30 cellular contexts compared by ENCODE assay signal in the genomic region with DNA sequence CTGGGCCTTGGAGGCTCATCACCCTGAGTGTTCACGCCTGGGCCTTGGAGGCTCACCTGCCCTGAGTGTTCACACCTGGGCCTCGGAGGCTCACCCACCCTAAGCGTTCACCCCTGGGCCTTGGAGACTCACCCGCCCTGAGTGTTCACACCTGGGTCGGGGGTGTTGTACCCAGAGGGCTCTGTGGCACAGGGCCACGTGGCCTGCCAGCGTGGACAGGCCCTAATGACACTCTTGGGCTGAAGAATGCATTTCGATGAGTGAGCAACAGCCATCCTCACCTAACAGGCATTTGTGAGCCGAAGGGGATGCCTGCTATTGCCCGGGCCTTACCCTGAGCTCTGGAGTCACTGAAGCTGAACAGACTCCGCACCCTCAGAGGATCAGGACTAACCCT. TPM values are rescaled to one million over a fixed set of nuclear protein-coding genes. Genes with fewer than 3 reads are reported as not detected.
DNase-seq lines count a peak whose midpoint lies in the region; ATAC-seq, FAIRE-seq and TF ChIP-seq lines count a peak whose summit lies in the region.
"Had no signal": no experiment of that assay in that cellular context is flagged by ENCODE, and none has a peak within 500 bp of the region (broad histone marks: within the 10 kb centered on the region; RNA-seq: fewer than 3 reads in every experiment).

No MANE protein-coding gene starts in this region.

- BruUV-seq in HepG2 (replicated peaks; lab: Mats Ljungman, UMichigan) = no TSS peak

- H3K79me2 ChIP-seq in HepG2 (ENCODE audit: insufficient read depth, low read length) = peaks cover 6% of the 10 kb centered on the region
- H3K79me2 ChIP-seq: hepatocyte had no signal

- H4K20me1 ChIP-seq in HepG2 (ENCODE audit: insufficient read depth, low read length) = no peaks in the 10 kb centered on the region

- no peak for FAIRE-seq in HepG2 (lab: Jason Lieb, UNC)
- FAIRE-seq: RCC 7860 had no signal

- POLR2A ChIA-PET in HepG2 (lab: Yijun Ruan, JAX) = interaction anchor here (0.7 to 2.7 kb wide), 22 partner anchors 8 to 585 kb away, joined by 3 to 65 read pairs (median 4); a partner anchor contains a TSS

- no peak overlapping the region for H2AFZ ChIP-seq in HepG2 (ENCODE audit: low read length)
- H2AFZ ChIP-seq: GM23338, hepatocyte had no signal

- H3K4me1 ChIP-seq in HepG2 (ENCODE audit: insufficient read depth, low read length) = peaks cover 50% of the 10 kb centered on the region
- H3K4me1 ChIP-seq: gastrocnemius medialis, prostate gland, SJCRH30, uterus had no signal

- H3K4me2 ChIP-seq in HepG2 (ENCODE audit: low read depth, low read length) = peak overlapping the region; percentile 68
- H3K4me2 ChIP-seq: GM23338, hepatocyte had no signal

- peak overlapping the region; percentile 86 for H3K27ac ChIP-seq in HepG2 (ENCODE audit: extremely low read length, insufficient read depth, low read length)
- H3K27ac ChIP-seq: gastrocnemius medialis, hepatocyte, SJCRH30, uterus had no signal

- H3K4me3 ChIP-seq in HepG2 (replicated peaks in 1 of 3; ENCODE audit: insufficient read depth in 1 of 3, low read depth in 2 of 3, low read length in 3 of 3) = peak overlapping the region in 1 of 3 experiments; percentile 42; a peak in 3 of 6 replicates
- H3K4me3 ChIP-seq: gastrocnemius medialis, GM23338, hepatocyte, prostate gland, SJCRH30, uterus had no signal

- CTCF ChIA-PET in HepG2 (lab: Yijun Ruan, JAX; ENCODE audit: low intra/inter-chr PET ratio, low total read pairs) = no interaction called here

- no peaks in the 10 kb centered on the region for H3K27me3 ChIP-seq in HepG2 (ENCODE audit: control insufficient read depth in 1 of 2, insufficient read depth in 2 of 2, low read length in 2 of 2)
- H3K27me3 ChIP-seq: gastrocnemius medialis, hepatocyte, SJCRH30, uterus had no signal

- peak overlapping the region; percentile 69 for H3K9ac ChIP-seq in HepG2 (ENCODE audit: insufficient read depth, low read depth, low read length)

- peak; percentile 7 for DNase-seq in activated CD8-positive, alpha-beta memory T cell treated with anti-CD3 and anti-CD28 coated beads, Interleukin-2, amount 50 U/mL, for 4 hours
- no peak for DNase-seq in activated CD8-positive, alpha-beta memory T cell treated with anti-CD3 and anti-CD28 coated beads for 24 hours
- DNase-seq in chondrocyte (ENCODE audit: low spot score) (peak; percentile 54), HepG2 (ENCODE audit: low spot score) (no peak), sciatic nerve (ENCODE audit: low spot score) (peak; percentile 39), Ammon's horn (ENCODE audit: low spot score) (no peak), dedifferentiated amniotic fluid mesenchymal stem cell (ENCODE audit: extremely low spot score) (no peak)
- DNase-seq: activated CD4-positive, alpha-beta T cell treated with anti-CD3 and anti-CD28 coated beads for 48 hours; activated T-cell treated with anti-CD3 and anti-CD28 coated beads, Interleukin-2, amount 50 U/mL, for 1 hour; Calu3; CD4-positive, CD25-positive, alpha-beta regulatory T cell; DND-41; gastrocnemius medialis; GF-D8; mesendoderm; NCI-H1694; NCI-H446; NCI-H748 treated with DMSO at 0.1 percent for 48 hours; SJCRH30; stimulated activated naive CD4-positive, alpha-beta T cell treated with Interleukin-2 at 50 U/mL for 16 hours; SW 1271; T-helper 9 cell had no signal

- WGBS in HepG2 (ENCODE audit: low lambda C conversion rate) = 100% methylated on average over 1 of the region's 11 CpGs

- peaks cover 21% of the 10 kb centered on the region for H3K9me3 Mint-ChIP-seq in chondrocyte (ENCODE audit: low read depth)

- peaks cover 4 to 31% of the 10 kb centered on the region in 2 experiments for H3K36me3 ChIP-seq in HepG2 (replicated peaks in 1 of 2; ENCODE audit: control insufficient read depth in 1 of 2, insufficient read depth in 2 of 2, low read length in 2 of 2)
- H3K36me3 ChIP-seq: prostate gland, uterus had no signal

- TF ChIP-seq POLR2A in HepG2 (IDR thresholded peaks at IDR 0.05; ENCODE audit: insufficient read depth in 1 of 2, low read depth in 2 of 2, low read length in 2 of 2) = no peak

- H3K4me1 Mint-ChIP-seq in chondrocyte (ENCODE audit: low read depth) = no peaks in the 10 kb centered on the region
- H3K4me1 Mint-ChIP-seq: brain, neural crest cell had no signal

- TF ChIP-seq EP300 in HepG2 (IDR thresholded peaks at IDR 0.05; ENCODE audit: low read depth in 2 of 2, low read length in 2 of 2) (no peak), HepG2 (CRISPR knock-in tag; IDR thresholded peaks at IDR 0.05; ENCODE audit: borderline replicate concordance) (no peak)

- intact Hi-C loops in HepG2 (cut with micrococcal nuclease; ENCODE audit: unreplicated experiment) = no loop called here
- intact Hi-C loops in sciatic nerve (cut with DNase I) = no loop called here

- no peak overlapping the region for H3K4me3 Mint-ChIP-seq in chondrocyte (ENCODE audit: unreplicated experiment)
- H3K4me3 Mint-ChIP-seq: brain; CD4-positive, CD25-positive, alpha-beta regulatory T cell; GM23338; neural crest cell had no signal

- H3K36me3 Mint-ChIP-seq in chondrocyte (ENCODE audit: low read depth) = peaks cover 9% of the 10 kb centered on the region

- no peaks in the 10 kb centered on the region for H3K27me3 Mint-ChIP-seq in chondrocyte (ENCODE audit: low read depth)
- H3K27me3 Mint-ChIP-seq: brain; CD4-positive, CD25-positive, alpha-beta regulatory T cell had no signal

- H3K9me3 ChIP-seq in HepG2 (ENCODE audit: low read length) = peaks cover 19% of the 10 kb centered on the region
- H3K9me3 ChIP-seq: prostate gland had no signal

- no peak for TF ChIP-seq CTCF in chondrocyte (IDR thresholded peaks at IDR 0.05)
- TF ChIP-seq CTCF in HepG2 (CRISPR knock-in tag; IDR thresholded peaks at IDR 0.05) = no peak

- H3K27ac Mint-ChIP-seq in chondrocyte (ENCODE audit: unreplicated experiment) = no peak overlapping the region
- H3K27ac Mint-ChIP-seq: brain; CD4-positive, CD25-positive, alpha-beta regulatory T cell; GM23338 had no signal

- in situ Hi-C loops in HepG2 (cut with HindIII; ENCODE audit: extremely low pct_ligation_motif_present, low pct_unique_long_range_greater_than_20kb) = no loop called here

- ATAC-seq in HepG2 (no peak), sciatic nerve (no peak), GM18511 (IDR thresholded peaks at IDR 0.05; ENCODE audit: unreplicated experiment) (no peak)
- ATAC-seq: gastrocnemius medialis, GM23338 had no signal

- TF ChIP-seq RAD21 in HepG2 (CRISPR knock-in tag; IDR thresholded peaks at IDR 0.05) = no peak

TF ChIP-seq in HepG2, 621 proteins besides CTCF, POLR2A, EP300 and RAD21 (continues in another document):
- no peak for TF ChIP-seq CHD4 (IDR thresholded peaks at IDR 0.05; ENCODE audit: borderline replicate concordance, low read length)
- no peak for TF ChIP-seq ZNF790 (CRISPR knock-in tag; IDR thresholded peaks at IDR 0.05; ENCODE audit: borderline replicate concordance)
- no peak for TF ChIP-seq ZNF678 (CRISPR knock-in tag; IDR thresholded peaks at IDR 0.05)
- TF ChIP-seq HIVEP1 (CRISPR knock-in tag; IDR thresholded peaks at IDR 0.05) = 0 out of 2 replicates have a peak, but pooled peaks have one; percentile 8
- TF ChIP-seq BRD4 (CRISPR knock-in tag; IDR thresholded peaks at IDR 0.05) = 0 out of 2 replicates have a peak, but pooled peaks have one; percentile 2
- TF ChIP-seq SP2 (CRISPR knock-in tag; IDR thresholded peaks at IDR 0.05) = 0 out of 2 replicates have a peak, but pooled peaks have one; percentile 20
- no peak for TF ChIP-seq ZNF326 (CRISPR knock-in tag; IDR thresholded peaks at IDR 0.05; ENCODE audit: borderline replicate concordance)
- peak; percentile 2; the same call in 1 of the 2 replicates for TF ChIP-seq SP4 (CRISPR knock-in tag; IDR thresholded peaks at IDR 0.05)
- no peak for TF ChIP-seq MAFG (CRISPR knock-in tag; IDR thresholded peaks at IDR 0.05)
- TF ChIP-seq, protein P1, sequence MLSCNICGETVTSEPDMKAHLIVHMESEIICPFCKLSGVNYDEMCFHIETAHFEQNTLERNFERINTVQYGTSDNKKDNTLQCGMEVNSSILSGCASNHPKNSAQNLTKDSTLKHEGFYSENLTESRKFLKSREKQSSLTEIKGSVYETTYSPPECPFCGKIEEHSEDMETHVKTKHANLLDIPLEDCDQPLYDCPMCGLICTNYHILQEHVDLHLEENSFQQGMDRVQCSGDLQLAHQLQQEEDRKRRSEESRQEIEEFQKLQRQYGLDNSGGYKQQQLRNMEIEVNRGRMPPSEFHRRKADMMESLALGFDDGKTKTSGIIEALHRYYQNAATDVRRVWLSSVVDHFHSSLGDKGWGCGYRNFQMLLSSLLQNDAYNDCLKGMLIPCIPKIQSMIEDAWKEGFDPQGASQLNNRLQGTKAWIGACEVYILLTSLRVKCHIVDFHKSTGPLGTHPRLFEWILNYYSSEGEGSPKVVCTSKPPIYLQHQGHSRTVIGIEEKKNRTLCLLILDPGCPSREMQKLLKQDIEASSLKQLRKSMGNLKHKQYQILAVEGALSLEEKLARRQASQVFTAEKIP (CRISPR knock-in tag; IDR thresholded peaks at IDR 0.05; ENCODE audit: borderline replicate concordance) = no peak

RNA-seq across cellular contexts. Expression of a gene that starts 17.5 kb away (rescaled TPM):
- 6.5 to 12.7 TPM (median 7.8 TPM) in 3 replicates for total RNA-seq in chondrocyte
- 12.6 and 21.8 TPM in 2 replicates for total RNA-seq in HepG2 (2016; rRNA removed; fragmentation: Illumina TruSeq; extraction: Trizol)
- 4.8 and 5.6 TPM in 2 replicates for total RNA-seq in HepG2 (2016; cell fraction: cytosol; rRNA removed; fragmentation: Illumina TruSeq; extraction: Trizol; ENCODE audit: low read depth)
- total RNA-seq in HepG2 (2016; cell fraction: insoluble cytoplasmic fraction; rRNA removed; fragmentation: Illumina TruSeq; extraction: Trizol) = 11.0 and 23.6 TPM in 2 replicates
- 10.8 TPM in 2 replicates for total RNA-seq in HepG2 (2016; cell fraction: membrane; rRNA removed; fragmentation: Illumina TruSeq; extraction: Trizol)
- 21.2 and 27.4 TPM in 2 replicates for total RNA-seq in HepG2 (2016; cell fraction: nucleus; rRNA removed; fragmentation: Illumina TruSeq; extraction: Trizol)
- polyA plus RNA-seq in HepG2 (2011; rRNA removed) = 23.0 and 31.0 TPM in 2 replicates
- polyA plus RNA-seq in HepG2 (2011; cell fraction: cytosol; rRNA removed) = 14.5 and 24.7 TPM in 2 replicates
- 49.0 and 62.1 TPM in 2 replicates for polyA plus RNA-seq in HepG2 (2011; cell fraction: nucleus; rRNA removed)
- polyA plus RNA-seq in HepG2 (2012) = 18.0 and 36.8 TPM in 2 replicates
- polyA plus RNA-seq in HepG2 (2016; cell fraction: cytosol; fragmentation: Illumina TruSeq; extraction: Trizol; ENCODE audit: low read depth) = 3.7 and 4.0 TPM in 2 replicates
- polyA plus RNA-seq in HepG2 (2016; cell fraction: insoluble cytoplasmic fraction; fragmentation: Illumina TruSeq; extraction: Trizol; ENCODE audit: low read depth) = 11.1 and 13.0 TPM in 2 replicates
- 6.4 and 7.2 TPM in 2 replicates for polyA plus RNA-seq in HepG2 (2016; cell fraction: membrane; fragmentation: Illumina TruSeq; extraction: Trizol; ENCODE audit: low read depth)
- polyA plus RNA-seq in HepG2 (2016; cell fraction: nucleus; fragmentation: Illumina TruSeq; extraction: Trizol; ENCODE audit: insufficient read depth, low read depth) = 44.5 and 46.0 TPM in 2 replicates
- 42.0 and 128 TPM in 2 replicates for polyA minus RNA-seq in HepG2 (2011; rRNA and poly(A)+ RNA removed; ENCODE audit: low replicate concordance)
- 32.2 and 34.4 TPM in 2 replicates for polyA minus RNA-seq in HepG2 (2011; cell fraction: cytosol; rRNA and poly(A)+ RNA removed)
- polyA minus RNA-seq in HepG2 (2011; cell fraction: nucleus; rRNA and poly(A)+ RNA removed) = 12.2 and 14.7 TPM in 2 replicates
- total RNA-seq in sciatic nerve = 10.2 TPM

Comparison
In these comparisons a context has a peak if more than half of its experiments do, and no peak if none do; other contexts are left out.
1. DNase-seq: peak in activated CD8-positive, alpha-beta memory T cell treated with anti-CD3 and anti-CD28 coated beads, Interleukin-2, amount 50 U/mL, for 4 hours (single experiment), chondrocyte (single experiment) and sciatic nerve (single experiment); none in activated CD8-positive, alpha-beta memory T cell treated with anti-CD3 and anti-CD28 coated beads for 24 hours (single experiment), HepG2 (single experiment), Ammon's horn (single experiment) and dedifferentiated amniotic fluid mesenchymal stem cell (single experiment).